ENCODE assay signal across 7 cellular contexts in the genomic region with DNA sequence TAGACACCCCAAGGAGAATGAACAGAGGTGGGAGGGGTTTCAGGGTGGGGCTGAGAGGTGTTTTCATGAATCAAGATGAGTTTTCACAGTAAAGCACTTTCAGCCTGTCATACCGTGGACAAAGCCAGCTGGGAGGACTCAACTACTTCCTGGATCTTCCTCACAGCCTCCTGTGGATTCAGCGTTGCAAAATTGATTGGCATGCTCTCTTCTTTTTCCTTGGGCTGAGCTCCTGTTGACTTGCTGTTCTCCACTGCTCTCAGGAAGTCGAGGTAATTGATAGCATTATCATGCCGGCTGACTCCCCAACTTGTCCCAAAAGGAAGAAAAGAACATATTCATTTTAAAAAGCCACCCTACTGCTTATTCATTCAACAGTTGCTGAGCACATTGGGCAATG.
"Had no signal": no experiment of that assay in that cellular context is flagged by ENCODE, and none has a peak within 500 bp of the region (broad histone marks: within the 10 kb centered on the region; RNA-seq: fewer than 3 reads in every experiment).

No MANE protein-coding gene starts in this region.

- H3K4me1 ChIP-seq: HAP-1 had no signal

- ATAC-seq: HCT116, K562 had no signal

- H3K27ac Mint-ChIP-seq: HFFc6 had no signal

- H3K36me3 ChIP-seq: HAP-1 had no signal

- H3K9me3 ChIP-seq: HAP-1 had no signal

- H3K4me3 Mint-ChIP-seq: HFFc6 had no signal

- DNase-seq: GOT3, H7, HFFc6, IMR-90 had no signal

- H3K4me3 ChIP-seq: HAP-1, K562 had no signal
